Comparison of ENCODE assay signal across 1 cellular context in genomic region chr19:55355213-55355821, GRCh38.
TF ChIP-seq lines count a peak whose summit lies in the region.

No MANE protein-coding gene starts in this region.

TF ChIP-seq in A549, 52 proteins besides CTCF, POLR2A, EP300 and RAD21 (continued from another document):
- no peak for TF ChIP-seq PBX3 (IDR thresholded peaks at IDR 0.05)
